ENCODE assay signal across 8 cellular contexts in the genomic region with DNA sequence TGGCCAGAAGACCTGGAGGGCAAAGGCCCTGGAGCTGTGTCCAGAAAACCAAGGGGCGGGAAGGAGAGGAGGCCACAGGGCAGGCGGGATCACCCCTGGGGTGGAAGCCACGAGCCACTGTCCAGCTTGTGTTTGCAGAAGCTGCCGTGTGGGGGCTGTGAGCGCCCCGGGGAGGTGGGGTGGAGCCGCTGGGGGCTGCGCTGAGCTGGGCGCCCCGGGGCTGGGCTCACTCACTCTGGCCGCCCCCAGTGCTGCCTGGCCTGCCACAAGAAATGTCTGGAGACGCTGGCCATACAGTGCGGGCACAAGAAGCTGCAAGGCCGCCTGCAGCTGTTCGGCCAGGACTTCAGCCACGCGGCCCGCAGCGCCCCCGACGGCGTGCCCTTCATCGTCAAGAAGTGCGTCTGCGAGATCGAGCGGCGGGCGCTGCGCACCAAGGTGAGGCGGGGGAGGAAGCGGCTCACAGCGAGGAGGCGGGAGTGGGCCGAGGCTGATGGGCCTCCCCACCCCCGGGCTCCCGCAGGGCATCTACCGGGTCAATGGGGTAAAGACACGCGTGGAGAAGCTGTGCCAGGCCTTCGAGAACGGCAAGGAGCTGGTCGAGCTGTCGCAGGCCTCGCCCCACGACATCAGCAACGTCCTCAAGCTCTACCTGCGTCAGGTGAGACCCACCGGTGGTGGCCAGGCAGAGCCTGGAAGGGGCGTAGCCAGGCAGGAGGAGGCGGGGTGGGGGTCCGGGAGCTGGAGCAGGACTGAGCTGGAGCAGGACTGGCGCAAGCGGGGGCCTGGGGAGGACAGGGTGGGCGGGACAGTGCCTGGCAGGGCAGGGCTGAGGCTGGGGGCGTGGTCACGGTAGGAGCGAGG. TPM values are rescaled to one million over a fixed set of nuclear protein-coding genes. Genes with fewer than 3 reads are reported as not detected.
A peak's percentile ranks its signal among the peaks of the same experiment; 100 is the strongest.
DNase-seq lines count a peak whose midpoint lies in the region; ATAC-seq and TF ChIP-seq lines count a peak whose summit lies in the region.
"Had no signal": no experiment of that assay in that cellular context is flagged by ENCODE, and none has a peak within 500 bp of the region (broad histone marks: within the 10 kb centered on the region; RNA-seq: fewer than 3 reads in every experiment).

No MANE protein-coding gene starts in this region.

- H3K4me2 ChIP-seq in mesenchymal stem cell (ENCODE audit: low read length, poor library complexity, severe bottlenecking): no peak overlapping the region

- H3K4me1 ChIP-seq in mesenchymal stem cell (ENCODE audit: control insufficient read depth, insufficient read depth, low read depth, low read length): peaks cover 33% of the 10 kb centered on the region

- H2BK15ac ChIP-seq in mesenchymal stem cell (ENCODE audit: low read depth, poor library complexity, severe bottlenecking): no peak overlapping the region

- H2BK120ac ChIP-seq in mesenchymal stem cell (ENCODE audit: low read depth, low read length): no peak overlapping the region

- no peaks in the 10 kb centered on the region for H3K79me1 ChIP-seq in mesenchymal stem cell (replicated peaks; ENCODE audit: low read length, poor library complexity, severe bottlenecking)

- DNase-seq in ELF-1 (ENCODE audit: low read depth, low spot score) (peak; percentile 93), mesenchymal stem cell (no peak), DMS114 treated with DMSO at 0.1 percent for 48 hours (lab: John Stamatoyannopoulos, UW; ENCODE audit: unreplicated experiment) (no peak), NCI-H187 treated with DMSO at 0.1 percent for 48 hours (lab: John Stamatoyannopoulos, UW) (no peak), activated gamma-delta T cell (lab: John Stamatoyannopoulos, UW) (no peak)

- no peak overlapping the region for H2AK5ac ChIP-seq in mesenchymal stem cell (ENCODE audit: low read length, severe bottlenecking)

- H4K8ac ChIP-seq in mesenchymal stem cell (ENCODE audit: low read length): no peak overlapping the region

- peak; percentile 3; the same call in 2 of the 3 replicates for ATAC-seq in SK-N-SH treated with all-trans-retinoic acid at 6 μM for 48 hours

- no peak overlapping the region for H3K9ac ChIP-seq in mesenchymal stem cell (ENCODE audit: low read length)

- no peak overlapping the region for H3K4me3 ChIP-seq in mesenchymal stem cell (ENCODE audit: insufficient read depth in 1 of 2, low read depth in 1 of 2, low read length in 2 of 2)

- peak overlapping the region; percentile 43 for H4K91ac ChIP-seq in mesenchymal stem cell (ENCODE audit: low read length)

- no peak overlapping the region for H3K18ac ChIP-seq in mesenchymal stem cell (ENCODE audit: low read depth in 1 of 2, low read length in 2 of 2)

- peaks cover 0 to 9% of the 10 kb centered on the region in 2 experiments for H3K36me3 ChIP-seq in mesenchymal stem cell (ENCODE audit: control insufficient read depth in 1 of 2, insufficient read depth in 2 of 2, low read depth in 1 of 2, low read length in 2 of 2)

- no peak overlapping the region for H2BK12ac ChIP-seq in mesenchymal stem cell (ENCODE audit: low read length in 2 of 2)

- no peak overlapping the region for H3K27ac ChIP-seq in mesenchymal stem cell (ENCODE audit: low read length, poor library complexity, severe bottlenecking)
- H3K27ac ChIP-seq: heart left ventricle had no signal

- no peak overlapping the region for H3K14ac ChIP-seq in mesenchymal stem cell (ENCODE audit: low read length in 2 of 2)

- no peak overlapping the region for H3K4ac ChIP-seq in mesenchymal stem cell (ENCODE audit: low read depth in 1 of 2, low read length in 2 of 2)

- no peak overlapping the region for H3K23ac ChIP-seq in mesenchymal stem cell (ENCODE audit: low read length in 2 of 2)

- no peak overlapping the region for H2AFZ ChIP-seq in mesenchymal stem cell (ENCODE audit: low read depth, low read length)

- 88% methylated on average over 58 of the region's 58 CpGs for WGBS in mesenchymal stem cell

- no peak overlapping the region for H2BK5ac ChIP-seq in mesenchymal stem cell (ENCODE audit: low read depth, low read length, poor library complexity, severe bottlenecking)

- no peaks in the 10 kb centered on the region for H3K9me3 ChIP-seq in mesenchymal stem cell (ENCODE audit: control insufficient read depth, low read length)
- H3K9me3 ChIP-seq: HAP-1, heart left ventricle had no signal

- H3K27me3 ChIP-seq in mesenchymal stem cell (ENCODE audit: control insufficient read depth in 1 of 2, insufficient read depth in 1 of 2, low read length in 2 of 2): peaks cover 0 to 9% of the 10 kb centered on the region in 2 experiments

TF ChIP-seq in SK-N-SH treated with all-trans-retinoic acid at 6 μM for 48 hours, 23 proteins besides CTCF, POLR2A, EP300 and RAD21:
- TF ChIP-seq ZNF565 (CRISPR knock-in tag; conservative IDR thresholded peaks at IDR 0.05; ENCODE audit: low read depth): no peak
- TF ChIP-seq ISL1 (CRISPR knock-in tag; IDR thresholded peaks at IDR 0.05): no peak
- no peak for TF ChIP-seq GLIS3 (CRISPR knock-in tag; IDR thresholded peaks at IDR 0.05)
- TF ChIP-seq TCF4 (CRISPR knock-in tag; IDR thresholded peaks at IDR 0.05; ENCODE audit: borderline replicate concordance): no peak
- TF ChIP-seq, protein P1, sequence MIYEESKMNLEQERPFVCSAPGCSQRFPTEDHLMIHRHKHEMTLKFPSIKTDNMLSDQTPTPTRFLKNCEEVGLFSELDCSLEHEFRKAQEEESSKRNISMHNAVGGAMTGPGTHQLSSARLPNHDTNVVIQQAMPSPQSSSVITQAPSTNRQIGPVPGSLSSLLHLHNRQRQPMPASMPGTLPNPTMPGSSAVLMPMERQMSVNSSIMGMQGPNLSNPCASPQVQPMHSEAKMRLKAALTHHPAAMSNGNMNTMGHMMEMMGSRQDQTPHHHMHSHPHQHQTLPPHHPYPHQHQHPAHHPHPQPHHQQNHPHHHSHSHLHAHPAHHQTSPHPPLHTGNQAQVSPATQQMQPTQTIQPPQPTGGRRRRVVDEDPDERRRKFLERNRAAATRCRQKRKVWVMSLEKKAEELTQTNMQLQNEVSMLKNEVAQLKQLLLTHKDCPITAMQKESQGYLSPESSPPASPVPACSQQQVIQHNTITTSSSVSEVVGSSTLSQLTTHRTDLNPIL (CRISPR knock-in tag; IDR thresholded peaks at IDR 0.05; ENCODE audit: low read depth): no peak
- TF ChIP-seq, protein P2, sequence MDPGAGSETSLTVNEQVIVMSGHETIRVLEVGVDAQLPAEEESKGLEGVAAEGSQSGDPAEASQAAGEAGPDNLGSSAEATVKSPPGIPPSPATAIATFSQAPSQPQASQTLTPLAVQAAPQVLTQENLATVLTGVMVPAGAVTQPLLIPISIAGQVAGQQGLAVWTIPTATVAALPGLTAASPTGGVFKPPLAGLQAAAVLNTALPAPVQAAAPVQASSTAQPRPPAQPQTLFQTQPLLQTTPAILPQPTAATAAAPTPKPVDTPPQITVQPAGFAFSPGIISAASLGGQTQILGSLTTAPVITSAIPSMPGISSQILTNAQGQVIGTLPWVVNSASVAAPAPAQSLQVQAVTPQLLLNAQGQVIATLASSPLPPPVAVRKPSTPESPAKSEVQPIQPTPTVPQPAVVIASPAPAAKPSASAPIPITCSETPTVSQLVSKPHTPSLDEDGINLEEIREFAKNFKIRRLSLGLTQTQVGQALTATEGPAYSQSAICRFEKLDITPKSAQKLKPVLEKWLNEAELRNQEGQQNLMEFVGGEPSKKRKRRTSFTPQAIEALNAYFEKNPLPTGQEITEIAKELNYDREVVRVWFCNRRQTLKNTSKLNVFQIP (CRISPR knock-in tag; IDR thresholded peaks at IDR 0.05; ENCODE audit: borderline replicate concordance, low read depth): no peak
- TF ChIP-seq OSR1 (CRISPR knock-in tag; IDR thresholded peaks at IDR 0.05): no peak
- no peak for TF ChIP-seq ZFP3 (CRISPR knock-in tag; IDR thresholded peaks at IDR 0.05)
- TF ChIP-seq ZC3H10 (CRISPR knock-in tag; IDR thresholded peaks at IDR 0.05): no peak
- no peak for TF ChIP-seq ZNF8 (CRISPR knock-in tag; IDR thresholded peaks at IDR 0.05)
- no peak for TF ChIP-seq ESRRG (CRISPR knock-in tag; IDR thresholded peaks at IDR 0.05)
- no peak for TF ChIP-seq ARNTL (CRISPR knock-in tag; IDR thresholded peaks at IDR 0.05; ENCODE audit: borderline replicate concordance, low read depth)
- no peak for TF ChIP-seq RARB (CRISPR knock-in tag; IDR thresholded peaks at IDR 0.05)
- no peak for TF ChIP-seq BACH2 (CRISPR knock-in tag; IDR thresholded peaks at IDR 0.05; ENCODE audit: borderline replicate concordance)
- no peak for TF ChIP-seq ZNF70 (CRISPR knock-in tag; IDR thresholded peaks at IDR 0.05)

RNA-seq across cellular contexts. Expression of gene POLR2E, which starts 13.6 kb away (rescaled TPM):
- polyA plus RNA-seq in mesenchymal stem cell (2013, experiment 1 of 2): 152 TPM
- 153 TPM for polyA plus RNA-seq in mesenchymal stem cell (2013, experiment 2 of 2)

RNA-seq across cellular contexts. Expression of gene ARHGAP45, which starts 14.6 kb away (rescaled TPM):
- 0.17 TPM for polyA plus RNA-seq in mesenchymal stem cell (2013, experiment 1 of 2)
- 0.15 TPM for polyA plus RNA-seq in mesenchymal stem cell (2013, experiment 2 of 2)

RNA-seq across cellular contexts. Expression of gene GPX4, which starts 22.3 kb away (rescaled TPM):
- polyA plus RNA-seq in mesenchymal stem cell (2013, experiment 1 of 2): 676 TPM
- polyA plus RNA-seq in mesenchymal stem cell (2013, experiment 2 of 2): 686 TPM

RNA-seq across cellular contexts. Expression of gene ABCA7, which starts 41.6 kb away (rescaled TPM):
- polyA plus RNA-seq in mesenchymal stem cell (2013, experiment 1 of 2): 8.4 TPM
- polyA plus RNA-seq in mesenchymal stem cell (2013, experiment 2 of 2): 8.4 TPM

RNA-seq across cellular contexts. Expression of gene CNN2, which starts 55.1 kb away (rescaled TPM):
- polyA plus RNA-seq in mesenchymal stem cell (2013, experiment 1 of 2): 374 TPM
- polyA plus RNA-seq in mesenchymal stem cell (2013, experiment 2 of 2): 362 TPM
